In the genomic region with DNA sequence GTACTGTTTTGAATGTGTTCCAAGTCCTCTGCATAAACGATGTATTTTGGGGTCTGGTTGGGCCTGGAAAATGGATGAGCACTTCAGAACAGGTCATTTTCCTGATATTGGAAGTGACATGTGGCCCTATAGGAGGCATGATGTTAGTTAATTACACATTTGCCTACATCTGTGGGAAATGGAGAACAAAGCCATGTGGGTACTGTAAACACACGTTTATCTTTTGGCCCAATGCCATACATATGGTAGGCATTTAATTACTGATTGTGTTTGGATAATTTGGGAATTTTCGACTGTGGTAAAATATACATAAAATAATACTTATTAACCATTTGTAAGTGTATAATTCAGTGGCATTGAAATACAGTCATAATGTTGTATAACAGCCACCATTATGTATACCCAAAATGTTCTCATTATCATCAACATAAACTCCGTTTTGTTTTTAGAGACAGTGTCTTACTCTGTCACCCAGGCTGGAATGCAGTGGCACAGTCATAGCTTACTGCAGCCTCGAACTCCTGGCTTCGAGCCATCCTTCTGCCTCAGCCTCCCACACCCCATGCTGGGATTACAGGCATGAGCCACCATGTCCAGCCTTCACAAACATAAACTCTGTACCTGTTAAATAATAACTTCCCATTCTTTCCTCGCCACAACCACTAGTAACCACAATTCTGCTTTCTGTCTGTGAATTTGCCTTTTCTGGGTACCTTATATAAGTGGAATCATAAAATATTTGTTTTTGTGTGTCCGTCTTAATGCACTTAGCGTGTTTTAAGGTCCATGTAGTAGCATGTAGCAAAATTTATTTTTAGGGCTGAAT, we compare ENCODE assay signal across 1 cellular context.
TF ChIP-seq lines count a peak whose summit lies in the region.

No MANE protein-coding gene starts in this region.

TF ChIP-seq in IMR-90, 13 proteins besides CTCF, POLR2A, EP300 and RAD21 (continued from another document):
- TF ChIP-seq, protein P1, sequence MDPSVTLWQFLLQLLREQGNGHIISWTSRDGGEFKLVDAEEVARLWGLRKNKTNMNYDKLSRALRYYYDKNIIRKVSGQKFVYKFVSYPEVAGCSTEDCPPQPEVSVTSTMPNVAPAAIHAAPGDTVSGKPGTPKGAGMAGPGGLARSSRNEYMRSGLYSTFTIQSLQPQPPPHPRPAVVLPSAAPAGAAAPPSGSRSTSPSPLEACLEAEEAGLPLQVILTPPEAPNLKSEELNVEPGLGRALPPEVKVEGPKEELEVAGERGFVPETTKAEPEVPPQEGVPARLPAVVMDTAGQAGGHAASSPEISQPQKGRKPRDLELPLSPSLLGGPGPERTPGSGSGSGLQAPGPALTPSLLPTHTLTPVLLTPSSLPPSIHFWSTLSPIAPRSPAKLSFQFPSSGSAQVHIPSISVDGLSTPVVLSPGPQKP (IDR thresholded peaks at IDR 0.05; ENCODE audit: borderline replicate concordance, low read depth, low read length) = no peak
- no peak for TF ChIP-seq MAFK (IDR thresholded peaks at IDR 0.05; ENCODE audit: low read depth, low read length)
